In genomic region chr15:65285291-65286068, GRCh38 we compare ENCODE assay signal across 8 cellular contexts. TPM values are rescaled to one million over a fixed set of nuclear protein-coding genes. Genes with fewer than 3 reads are reported as not detected.
DNase-seq lines count a peak whose midpoint lies in the region; ATAC-seq, FAIRE-seq and TF ChIP-seq lines count a peak whose summit lies in the region.

No MANE protein-coding gene starts in this region.

- H3K27me3 ChIP-seq in keratinocyte (ENCODE audit: control insufficient read depth, extremely low read depth, insufficient read depth, low read length) (no peaks in the 10 kb centered on the region), testis (no peaks in the 10 kb centered on the region)

- H3K4me3 Mint-ChIP-seq in T-helper 2 cell treated with Interferon-gamma antibody and Interleukin-4, amounts not matched to agents 5 μg/mL and 100 μg/mL, for 36 hours: peak overlapping the region; percentile 88
- H3K4me3 Mint-ChIP-seq in activated naive CD8-positive, alpha-beta T cell: peak overlapping the region; percentile 90

- no peaks in the 10 kb centered on the region for H3K27me3 Mint-ChIP-seq in T-helper 2 cell treated with Interferon-gamma antibody and Interleukin-4, amounts not matched to agents 5 μg/mL and 100 μg/mL, for 36 hours (ENCODE audit: low read depth)
- H3K27me3 Mint-ChIP-seq in activated naive CD8-positive, alpha-beta T cell: no peaks in the 10 kb centered on the region

- no peaks in the 10 kb centered on the region for H3K9me3 Mint-ChIP-seq in T-helper 2 cell treated with Interferon-gamma antibody and Interleukin-4, amounts not matched to agents 5 μg/mL and 100 μg/mL, for 36 hours
- H3K9me3 Mint-ChIP-seq in activated naive CD8-positive, alpha-beta T cell (ENCODE audit: low read depth): no peaks in the 10 kb centered on the region

- no peaks in the 10 kb centered on the region for H3K9me1 ChIP-seq in keratinocyte (ENCODE audit: control insufficient read depth, extremely low read depth, insufficient read depth, low read length)

- H3K4me1 ChIP-seq in keratinocyte (ENCODE audit: control insufficient read depth, extremely low read depth, insufficient read depth, low read length): peaks cover 9% of the 10 kb centered on the region
- H3K4me1 ChIP-seq in testis: peaks cover 4% of the 10 kb centered on the region

- peaks cover 4% of the 10 kb centered on the region for H3K36me3 Mint-ChIP-seq in T-helper 2 cell treated with Interferon-gamma antibody and Interleukin-4, amounts not matched to agents 5 μg/mL and 100 μg/mL, for 36 hours (ENCODE audit: low read depth)
- peaks cover 11% of the 10 kb centered on the region for H3K36me3 Mint-ChIP-seq in activated naive CD8-positive, alpha-beta T cell

- no peaks in the 10 kb centered on the region for H3K9me3 ChIP-seq in keratinocyte (ENCODE audit: control insufficient read depth, low read depth, low read length)
- no peaks in the 10 kb centered on the region for H3K9me3 ChIP-seq in testis

- H3K27ac ChIP-seq in keratinocyte (ENCODE audit: control insufficient read depth, insufficient read depth, low read length): peak overlapping the region; percentile 52
- H3K27ac ChIP-seq in testis: peak overlapping the region in 1 of 2 donors; percentile 87

- dilution Hi-C loops in keratinocyte (cut with MboI; ENCODE audit: extremely low pct_ligation_motif_present, low sequenced_read_pairs): no loop called here

- DNase-seq in T-helper 2 cell treated with Interferon-gamma antibody and Interleukin-4, amounts not matched to agents 5 μg/mL and 100 μg/mL, for 36 hours (ENCODE audit: low spot score): no peak
- DNase-seq in T-helper 2 cell (no peak), keratinocyte (ENCODE audit: low read depth, low spot score) (no peak), testis (no peak), NCI-H1436 treated with DMSO at 0.1 percent for 48 hours (lab: John Stamatoyannopoulos, UW) (no peak)
- no peak for DNase-seq in stimulated activated naive CD4-positive, alpha-beta T cell (lab: John Stamatoyannopoulos, UW)

- 53 to 63% methylated on average over 10 of the region's 10 CpGs for WGBS in testis, 2 donors

- FAIRE-seq in keratinocyte (lab: Jason Lieb, UNC): peak; percentile 26

- intact Hi-C loops in testis (cut with DNase I; ENCODE audit: low total_unique reads): no loop called here

- H4K20me1 ChIP-seq in keratinocyte (ENCODE audit: control insufficient read depth, extremely low read depth, insufficient read depth, low read length): no peaks in the 10 kb centered on the region

- TF ChIP-seq CTCF in keratinocyte (optimal IDR thresholded peaks at IDR 0.05 in 1 of 3, IDR thresholded peaks at IDR 0.05 in 1 of 3, conservative IDR thresholded peaks at IDR 0.05 in 1 of 3; ENCODE audit: extremely low read depth in 1 of 3, insufficient read depth in 2 of 3, low read length in 3 of 3): no peak
- TF ChIP-seq CTCF in testis (IDR thresholded peaks at IDR 0.05): no peak

- H3K4me2 ChIP-seq in keratinocyte (ENCODE audit: control insufficient read depth, extremely low read depth, insufficient read depth, low read depth, low read length): peak overlapping the region; percentile 86

- H3K4me3 ChIP-seq in keratinocyte (ENCODE audit: control insufficient read depth in 2 of 3, extremely low read depth in 1 of 3, insufficient read depth in 2 of 3, low read depth in 1 of 3, low read length in 3 of 3) (peak overlapping the region; percentile 51 to 74 (median 69)), testis (peak overlapping the region; percentile 81 to 83)

- peaks cover 21% of the 10 kb centered on the region for H3K4me1 Mint-ChIP-seq in T-helper 2 cell treated with Interferon-gamma antibody and Interleukin-4, amounts not matched to agents 5 μg/mL and 100 μg/mL, for 36 hours (ENCODE audit: low read depth)
- H3K4me1 Mint-ChIP-seq in activated naive CD8-positive, alpha-beta T cell (ENCODE audit: low read depth): peaks cover 47% of the 10 kb centered on the region

- no peak for ATAC-seq in GM21423 (IDR thresholded peaks at IDR 0.05; ENCODE audit: unreplicated experiment)

- H3K79me2 ChIP-seq in keratinocyte (ENCODE audit: control insufficient read depth, insufficient read depth, low read length): no peaks in the 10 kb centered on the region

- TF ChIP-seq POLR2A in testis (IDR thresholded peaks at IDR 0.05): no peak

- H3K36me3 ChIP-seq in keratinocyte (ENCODE audit: control insufficient read depth in 2 of 2, extremely low read depth in 1 of 2, insufficient read depth in 2 of 2, low read length in 2 of 2): no peaks in the 10 kb centered on the region
- H3K36me3 ChIP-seq in testis (ENCODE audit: low read depth, missing control alignments): no peaks in the 10 kb centered on the region

- peak overlapping the region; percentile 83 for H3K27ac Mint-ChIP-seq in T-helper 2 cell treated with Interferon-gamma antibody and Interleukin-4, amounts not matched to agents 5 μg/mL and 100 μg/mL, for 36 hours
- H3K27ac Mint-ChIP-seq in activated naive CD8-positive, alpha-beta T cell: peak overlapping the region; percentile 86

- H2AFZ ChIP-seq in keratinocyte (ENCODE audit: control insufficient read depth, low read length): peak overlapping the region; percentile 92

- peak overlapping the region; percentile 72 for H3K9ac ChIP-seq in keratinocyte (ENCODE audit: control insufficient read depth, extremely low read depth, insufficient read depth, low read length)

RNA-seq across cellular contexts. Expression of gene PARP16, which starts 1.2 kb away (rescaled TPM):
- polyA plus RNA-seq in keratinocyte (1.2 to 3.5 TPM (median 2.1 TPM) in 3 replicates), testis (ENCODE audit: insufficient read depth, low read depth, low replicate concordance) (12.3 TPM)
- 2.8 TPM for polyA plus RNA-seq in keratinocyte (2011; ENCODE audit: low read depth)
- 2.6 and 3.1 TPM in 2 replicates for polyA plus RNA-seq in keratinocyte (2011; cell fraction: cytosol; rRNA removed)
- 2.8 and 2.9 TPM in 2 replicates for polyA plus RNA-seq in keratinocyte (2011; cell fraction: nucleus; rRNA removed)
- polyA plus RNA-seq in keratinocyte (2012; ENCODE audit: low replicate concordance): 2.5 and 4.4 TPM in 2 replicates
- 1.5 to 3.9 TPM (median 2.3 TPM) in 3 replicates for polyA minus RNA-seq in keratinocyte
- polyA minus RNA-seq in keratinocyte (2011; cell fraction: cytosol; rRNA and poly(A)+ RNA removed): 2.1 TPM
- 0.74 and 1.7 TPM in 2 replicates for polyA minus RNA-seq in keratinocyte (2011; cell fraction: nucleus; rRNA and poly(A)+ RNA removed)
- total RNA-seq in testis: 10 to 100 TPM; 24.3 to 30.9 TPM

RNA-seq across cellular contexts. Expression of gene RNU5A-1, which starts 10.4 kb away (rescaled TPM):
- polyA plus RNA-seq in keratinocyte: not detected in 3 replicates
- polyA plus RNA-seq in keratinocyte (2011; ENCODE audit: low read depth): not detected
- not detected in 2 replicates for polyA plus RNA-seq in keratinocyte (2011; cell fraction: cytosol; rRNA removed)
- polyA plus RNA-seq in keratinocyte (2011; cell fraction: nucleus; rRNA removed): not detected in 2 replicates
- polyA plus RNA-seq in keratinocyte (2012; ENCODE audit: low replicate concordance): not detected in 2 replicates
- under 0.01 TPM in 3 replicates for polyA minus RNA-seq in keratinocyte
- polyA minus RNA-seq in keratinocyte (2011; cell fraction: cytosol; rRNA and poly(A)+ RNA removed): not detected
- polyA minus RNA-seq in keratinocyte (2011; cell fraction: nucleus; rRNA and poly(A)+ RNA removed): under 0.01 TPM in 2 replicates
- not detected for total RNA-seq in testis
- polyA plus RNA-seq in testis (ENCODE audit: insufficient read depth, low read depth, low replicate concordance): not detected

RNA-seq across cellular contexts. Expression of gene RNU5B-1, which starts 19.0 kb away (rescaled TPM):
- not detected in 3 replicates for polyA plus RNA-seq in keratinocyte
- polyA plus RNA-seq in keratinocyte (2011; ENCODE audit: low read depth): not detected
- not detected in 2 replicates for polyA plus RNA-seq in keratinocyte (2011; cell fraction: cytosol; rRNA removed)
- not detected in 2 replicates for polyA plus RNA-seq in keratinocyte (2011; cell fraction: nucleus; rRNA removed)
- polyA plus RNA-seq in keratinocyte (2012; ENCODE audit: low replicate concordance): not detected in 2 replicates
- polyA minus RNA-seq in keratinocyte: under 0.01 TPM in 3 replicates
- polyA minus RNA-seq in keratinocyte (2011; cell fraction: cytosol; rRNA and poly(A)+ RNA removed): not detected
- polyA minus RNA-seq in keratinocyte (2011; cell fraction: nucleus; rRNA and poly(A)+ RNA removed): under 0.01 TPM in 2 replicates
- not detected for total RNA-seq in testis
- polyA plus RNA-seq in testis (ENCODE audit: insufficient read depth, low read depth, low replicate concordance): not detected
